Comparison of ENCODE assay signal across 13 cellular contexts in the genomic region with DNA sequence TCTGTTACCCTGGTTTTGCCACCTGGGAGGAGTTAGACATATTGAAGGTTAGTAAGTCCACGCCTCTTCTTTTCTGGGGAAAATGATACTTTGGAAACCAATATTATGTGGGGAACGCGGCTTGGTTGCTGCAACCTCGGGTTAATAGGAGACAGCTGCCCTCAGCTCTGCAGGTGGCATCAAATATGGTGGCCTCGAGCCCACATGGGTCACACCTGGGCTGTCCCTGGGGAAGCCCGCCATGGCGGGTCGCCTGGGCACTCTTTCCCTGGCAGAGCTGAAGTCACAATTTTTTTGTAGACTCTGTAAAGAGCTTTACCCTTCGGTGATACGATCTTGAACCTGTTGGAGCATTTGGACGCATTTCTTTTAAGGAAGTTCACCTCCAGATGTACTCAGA. TPM values are rescaled to one million over a fixed set of nuclear protein-coding genes. Genes with fewer than 3 reads are reported as not detected.
DNase-seq lines count a peak whose midpoint lies in the region; ATAC-seq, FAIRE-seq and TF ChIP-seq lines count a peak whose summit lies in the region.
"Had no signal": no experiment of that assay in that cellular context is flagged by ENCODE, and none has a peak within 500 bp of the region (broad histone marks: within the 10 kb centered on the region; RNA-seq: fewer than 3 reads in every experiment).

No MANE protein-coding gene starts in this region.

- H4K20me1 ChIP-seq in endothelial cell of umbilical vein (replicated peaks; ENCODE audit: control insufficient read depth, extremely low read depth, insufficient read depth, low read length) = no peaks in the 10 kb centered on the region

- peak overlapping the region; percentile 85 for H3K4me2 ChIP-seq in endothelial cell of umbilical vein (ENCODE audit: insufficient read depth, low read length)

- peak overlapping the region; percentile 82 to 83 for H3K4me3 Mint-ChIP-seq in activated T-cell treated with anti-CD3 and anti-CD28 coated beads, Interleukin-2, amount 50 U/mL, for 72 hours
- peak overlapping the region; percentile 83 for H3K4me3 Mint-ChIP-seq in stimulated activated effector memory CD8-positive, alpha-beta T cell treated with anti-CD3 and anti-CD28 coated beads, Interleukin-12 subunit alpha, Interleukin-12 subunit beta, amount 100 ng/mL, for 72 hours

- no peaks in the 10 kb centered on the region for H3K9me3 ChIP-seq in endothelial cell of umbilical vein (replicated peaks; ENCODE audit: control insufficient read depth, insufficient read depth, low read length)
- H3K9me3 ChIP-seq: esophagus squamous epithelium had no signal

- FAIRE-seq in endothelial cell of umbilical vein (lab: Jason Lieb, UNC) = no peak
- FAIRE-seq: GM12891 had no signal

- H3K79me2 ChIP-seq in endothelial cell of umbilical vein (ENCODE audit: control insufficient read depth, insufficient read depth, low read length) = peaks cover 74% of the 10 kb centered on the region

- no peaks in the 10 kb centered on the region for H3K9me1 ChIP-seq in endothelial cell of umbilical vein (replicated peaks; ENCODE audit: control insufficient read depth, extremely low read depth, insufficient read depth, low read length)

- peaks cover 13 to 27% of the 10 kb centered on the region in 2 donors for H3K36me3 Mint-ChIP-seq in activated T-cell treated with anti-CD3 and anti-CD28 coated beads, Interleukin-2, amount 50 U/mL, for 72 hours (ENCODE audit: insufficient read depth in 2 of 2)
- H3K36me3 Mint-ChIP-seq in stimulated activated effector memory CD8-positive, alpha-beta T cell treated with anti-CD3 and anti-CD28 coated beads, Interleukin-12 subunit alpha, Interleukin-12 subunit beta, amount 100 ng/mL, for 72 hours = peaks cover 71% of the 10 kb centered on the region

- H3K9me3 Mint-ChIP-seq in activated T-cell treated with anti-CD3 and anti-CD28 coated beads, Interleukin-2, amount 50 U/mL, for 72 hours = no peaks in the 10 kb centered on the region
- peaks cover 3% of the 10 kb centered on the region for H3K9me3 Mint-ChIP-seq in stimulated activated effector memory CD8-positive, alpha-beta T cell treated with anti-CD3 and anti-CD28 coated beads, Interleukin-12 subunit alpha, Interleukin-12 subunit beta, amount 100 ng/mL, for 72 hours

- no peak overlapping the region for H2AFZ ChIP-seq in endothelial cell of umbilical vein (ENCODE audit: low read depth, low read length)

- H3K36me3 ChIP-seq in endothelial cell of umbilical vein (ENCODE audit: control insufficient read depth in 2 of 2, extremely low read depth in 1 of 2, insufficient read depth in 2 of 2, low read length in 2 of 2) = peaks cover 0 to 10% of the 10 kb centered on the region in 2 experiments

- intact Hi-C loops in endothelial cell of umbilical vein (cut with micrococcal nuclease) (loop anchor here (2.0 kb wide), 1 partner anchor 33 kb away; no protein-coding TSS in a partner anchor), lower leg skin (cut with DNase I; ENCODE audit: low total_unique reads) (no loop called here)

- H3K4me3 ChIP-seq in endothelial cell of umbilical vein (replicated peaks in 1 of 3; ENCODE audit: insufficient read depth in 1 of 3, low read depth in 1 of 3, low read length in 3 of 3) = peak overlapping the region in 1 of 3 experiments; percentile 75
- H3K4me3 ChIP-seq in lower leg skin (ENCODE audit: low read depth, poor library complexity, severe bottlenecking) = no peak overlapping the region

- H3K4me1 ChIP-seq in endothelial cell of umbilical vein (ENCODE audit: control insufficient read depth, extremely low read depth, insufficient read depth, low read length) = peaks cover 43% of the 10 kb centered on the region

- CTCF ChIA-PET in RWPE1 (lab: Yijun Ruan, JAX) (no interaction called here), endothelial cell of umbilical vein (lab: Charles Lee) (interaction anchor here (0.9 to 2.1 kb wide), 4 partner anchors 12 to 142 kb away, joined by 3 to 7 read pairs (median 4); no protein-coding TSS in a partner anchor)

- POLR2A ChIA-PET in RWPE1 (lab: Yijun Ruan, JAX; ENCODE audit: low non-redundant PET) (no interaction called here), endothelial cell of umbilical vein (lab: Charles Lee) (interaction anchor here (1.3 kb wide), 1 partner anchor 11 kb away, joined by 3 read pairs; no protein-coding TSS in a partner anchor)

- ATAC-seq in activated T-cell treated with anti-CD3 and anti-CD28 coated beads, Interleukin-2, amount 50 U/mL, for 72 hours (replicated peaks in 1 of 2) = no peak
- no peak for ATAC-seq in stimulated activated effector memory CD8-positive, alpha-beta T cell treated with anti-CD3 and anti-CD28 coated beads, Interleukin-12 subunit alpha, Interleukin-12 subunit beta, amount 100 ng/mL, for 72 hours
- ATAC-seq: left lobe of liver had no signal

- no peak overlapping the region for H3K27ac Mint-ChIP-seq in activated T-cell treated with anti-CD3 and anti-CD28 coated beads, Interleukin-2, amount 50 U/mL, for 72 hours
- H3K27ac Mint-ChIP-seq in stimulated activated effector memory CD8-positive, alpha-beta T cell treated with anti-CD3 and anti-CD28 coated beads, Interleukin-12 subunit alpha, Interleukin-12 subunit beta, amount 100 ng/mL, for 72 hours = peak overlapping the region; percentile 93

- TSS peak; percentile 11 for BruUV-seq in endothelial cell of umbilical vein (replicated peaks; lab: Mats Ljungman, UMichigan)

- peak; percentile 30 for TF ChIP-seq POLR2A in endothelial cell of umbilical vein (IDR thresholded peaks at IDR 0.05; ENCODE audit: low read depth, low read length)
- TF ChIP-seq POLR2A in lower leg skin (IDR thresholded peaks at IDR 0.05) = no peak

- peaks cover 55% of the 10 kb centered on the region for H3K4me1 Mint-ChIP-seq in activated T-cell treated with anti-CD3 and anti-CD28 coated beads, Interleukin-2, amount 50 U/mL, for 72 hours (ENCODE audit: low read depth)
- H3K4me1 Mint-ChIP-seq in stimulated activated effector memory CD8-positive, alpha-beta T cell treated with anti-CD3 and anti-CD28 coated beads, Interleukin-12 subunit alpha, Interleukin-12 subunit beta, amount 100 ng/mL, for 72 hours = peaks cover 56% of the 10 kb centered on the region

- TF ChIP-seq CTCF in RWPE1 (conservative IDR thresholded peaks at IDR 0.05; ENCODE audit: low read depth) (no peak), endothelial cell of umbilical vein (IDR thresholded peaks at IDR 0.05; ENCODE audit: extremely low read depth in 1 of 2, insufficient read depth in 1 of 2, low read depth in 1 of 2, low read length in 2 of 2) (no peak), lower leg skin (IDR thresholded peaks at IDR 0.05) (no peak)

- dilution Hi-C loops in endothelial cell of umbilical vein (cut with MboI; ENCODE audit: extremely low pct_ligation_motif_present, low sequenced_read_pairs) = no loop called here

- H3K27me3 Mint-ChIP-seq in activated T-cell treated with anti-CD3 and anti-CD28 coated beads, Interleukin-2, amount 50 U/mL, for 72 hours (ENCODE audit: low read depth) = peaks cover 10% of the 10 kb centered on the region

- no peak overlapping the region for H3K9ac ChIP-seq in endothelial cell of umbilical vein (replicated peaks; ENCODE audit: extremely low read depth, insufficient read depth, low read length)

- H3K27me3 ChIP-seq in endothelial cell of umbilical vein (ENCODE audit: control insufficient read depth in 2 of 2, insufficient read depth in 2 of 2, low read length in 2 of 2) = no peaks in the 10 kb centered on the region

- WGBS in lower leg skin, 2 donors = 92 to 96% methylated on average over 11 of the region's 11 CpGs

- no peak for DNase-seq in activated T-cell treated with anti-CD3 and anti-CD28 coated beads, Interleukin-2, amount 50 U/mL, for 72 hours
- no peak for DNase-seq in activated T-cell treated with anti-CD3 and anti-CD28 coated beads, Interleukin-2, amount 50 U/mL, for 1 hour
- DNase-seq in RWPE1 (ENCODE audit: low spot score) (no peak), endothelial cell of umbilical vein (ENCODE audit: low read depth, low spot score) (no peak), cortex of kidney (lab: John Stamatoyannopoulos, UW) (no peak), lower leg skin (ENCODE audit: low spot score in 2 of 2) (no peak)
- DNase-seq in stimulated activated effector memory CD8-positive, alpha-beta T cell treated with anti-CD3 and anti-CD28 coated beads, Interleukin-12 subunit alpha, Interleukin-12 subunit beta, amount 100 ng/mL, for 72 hours (ENCODE audit: low spot score in 2 of 2) = no peak
- DNase-seq in stimulated activated CD4-positive, alpha-beta T cell treated with anti-CD3 and anti-CD28 coated beads, Interleukin-2, amount 100 ng/mL, for 48 hours = no peak
- DNase-seq: activated effector memory CD4-positive, alpha-beta T cell treated with anti-CD3 and anti-CD28 coated beads, Interleukin-2, amount 50 U/mL, for 16 hours; esophagus squamous epithelium; NCI-H2029 had no signal

- peak overlapping the region; percentile 76 for H3K27ac ChIP-seq in RWPE1
- H3K27ac ChIP-seq in endothelial cell of umbilical vein (ENCODE audit: insufficient read depth, low read depth, low read length) = peak overlapping the region; percentile 73

TF ChIP-seq in endothelial cell of umbilical vein, 7 proteins besides CTCF, POLR2A, EP300 and RAD21 (continues in another document):
- TF ChIP-seq POLR2AphosphoS5 (IDR thresholded peaks at IDR 0.05; ENCODE audit: insufficient read depth, low read depth, low read length) (no peak), MYC (IDR thresholded peaks at IDR 0.05; ENCODE audit: low read depth, low read length) (no peak), GATA2 (IDR thresholded peaks at IDR 0.05; ENCODE audit: insufficient read depth, insufficient read length, low read depth, low read length) (no peak), EZH2 (IDR thresholded peaks at IDR 0.05; ENCODE audit: borderline replicate concordance, low read depth, low read length, severe bottlenecking) (no peak), JUN (IDR thresholded peaks at IDR 0.05; ENCODE audit: borderline replicate concordance, insufficient read depth, insufficient read length, low read depth) (no peak)
- TF ChIP-seq, protein P1, sequence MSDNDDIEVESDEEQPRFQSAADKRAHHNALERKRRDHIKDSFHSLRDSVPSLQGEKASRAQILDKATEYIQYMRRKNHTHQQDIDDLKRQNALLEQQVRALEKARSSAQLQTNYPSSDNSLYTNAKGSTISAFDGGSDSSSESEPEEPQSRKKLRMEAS (IDR thresholded peaks at IDR 0.05; ENCODE audit: insufficient read depth, insufficient read length) = no peak

RNA-seq across cellular contexts. Expression of a gene that starts 2.5 kb away (rescaled TPM):
- 100 to 1,000 TPM in 1 of 2 donors, 10 to 100 TPM in 1; 85.2 to 105 TPM for total RNA-seq in activated T-cell treated with anti-CD3 and anti-CD28 coated beads, Interleukin-2, amount 50 U/mL, for 72 hours
- total RNA-seq in endothelial cell of umbilical vein (359 and 360 TPM in 2 replicates), lower leg skin (10 to 100 TPM; 54.9 to 79.3 (median 65.5) TPM)
- 185 and 199 TPM in 2 replicates for polyA plus RNA-seq in endothelial cell of umbilical vein
- polyA plus RNA-seq in endothelial cell of umbilical vein (2011; cell fraction: cytosol; rRNA removed) = 217 and 218 TPM in 2 replicates
- 292 and 301 TPM in 2 replicates for polyA plus RNA-seq in endothelial cell of umbilical vein (2011; cell fraction: nucleus; rRNA removed)
- polyA plus RNA-seq in endothelial cell of umbilical vein (2012) = 370 TPM in 2 replicates
- 153 and 184 TPM in 2 replicates for polyA minus RNA-seq in endothelial cell of umbilical vein
- polyA minus RNA-seq in endothelial cell of umbilical vein (2011; cell fraction: cytosol; rRNA and poly(A)+ RNA removed) = 59.9 TPM
- polyA minus RNA-seq in endothelial cell of umbilical vein (2011; cell fraction: nucleus; rRNA and poly(A)+ RNA removed) = 90.1 and 121 TPM in 2 replicates
